In genomic region chr16:88462396-88462795, GRCh38 we compare ENCODE assay signal across 25 cellular contexts. TPM values are rescaled to one million over a fixed set of nuclear protein-coding genes. Genes with fewer than 3 reads are reported as not detected.
DNase-seq lines count a peak whose midpoint lies in the region; ATAC-seq lines count a peak whose summit lies in the region.
"Had no signal": no experiment of that assay in that cellular context is flagged by ENCODE, and none has a peak within 500 bp of the region (broad histone marks: within the 10 kb centered on the region; RNA-seq: fewer than 3 reads in every experiment).

No MANE protein-coding gene starts in this region.

- no peaks in the 10 kb centered on the region for H3K36me3 Mint-ChIP-seq in CD4-positive, alpha-beta memory T cell
- peaks cover 10% of the 10 kb centered on the region for H3K36me3 Mint-ChIP-seq in stimulated activated effector memory CD8-positive, alpha-beta T cell treated with anti-CD3 and anti-CD28 coated beads, Interleukin-12 subunit alpha, Interleukin-12 subunit beta, amount 100 ng/mL, for 72 hours

- no peak overlapping the region for H3K4me3 Mint-ChIP-seq in CD4-positive, alpha-beta memory T cell
- no peak overlapping the region for H3K4me3 Mint-ChIP-seq in stimulated activated effector memory CD8-positive, alpha-beta T cell treated with anti-CD3 and anti-CD28 coated beads, Interleukin-12 subunit alpha, Interleukin-12 subunit beta, amount 100 ng/mL, for 72 hours
- H3K4me3 Mint-ChIP-seq: activated CD4-positive, alpha-beta memory T cell treated with anti-CD3 and anti-CD28 coated beads, Interleukin-2, amount 10 ng/mL, durations not matched to agents 7 days and 5 days; activated naive CD4-positive, alpha-beta T cell treated with anti-CD3 and anti-CD28 coated beads for 36 hours; dendritic cell treated with granulocyte-macrophage colony-stimulating factor and Interleukin-4, amounts not matched to agents 40 ng/mL and 50 ng/mL, for 4 days; nephron had no signal

- intact Hi-C loops in CD4-positive, alpha-beta memory T cell (cut with micrococcal nuclease): no loop called here
- intact Hi-C loops in left colon (cut with DNase I, micrococcal nuclease): no loop called here
- intact Hi-C loops in posterior cingulate gyrus (cut with DNase I): loop anchor here (5.0 kb wide), 1 partner anchor 50 kb away; no protein-coding TSS in a partner anchor

- H3K27me3 Mint-ChIP-seq in CD4-positive, alpha-beta memory T cell: no peaks in the 10 kb centered on the region
- H3K27me3 Mint-ChIP-seq: activated CD4-positive, alpha-beta memory T cell treated with anti-CD3 and anti-CD28 coated beads, Interleukin-2, amount 10 ng/mL, durations not matched to agents 7 days and 5 days; stimulated activated naive CD8-positive, alpha-beta T cell treated with anti-CD3 and anti-CD28 coated beads, Interleukin-15, amount 100 ng/mL, for 72 hours had no signal

- peaks cover 0 to 1% (median 0%) of the 10 kb centered on the region in 8 donors for H3K9me3 Mint-ChIP-seq in CD4-positive, alpha-beta memory T cell
- H3K9me3 Mint-ChIP-seq in stimulated activated effector memory CD8-positive, alpha-beta T cell treated with anti-CD3 and anti-CD28 coated beads, Interleukin-12 subunit alpha, Interleukin-12 subunit beta, amount 100 ng/mL, for 72 hours: no peaks in the 10 kb centered on the region
- H3K9me3 Mint-ChIP-seq: activated CD4-positive, alpha-beta memory T cell treated with anti-CD3 and anti-CD28 coated beads, Interleukin-2, amount 10 ng/mL, durations not matched to agents 7 days and 5 days; activated naive CD4-positive, alpha-beta T cell treated with anti-CD3 and anti-CD28 coated beads for 36 hours; dendritic cell treated with granulocyte-macrophage colony-stimulating factor and Interleukin-4, amounts not matched to agents 40 ng/mL and 50 ng/mL, for 4 days; nephron; stimulated activated naive CD8-positive, alpha-beta T cell treated with anti-CD3 and anti-CD28 coated beads, Interleukin-15, amount 100 ng/mL, for 72 hours had no signal

- H3K4me3 ChIP-seq in CD4-positive, alpha-beta memory T cell (ENCODE audit: low read length in 2 of 2): no peak overlapping the region
- no peak overlapping the region for H3K4me3 ChIP-seq in NT2/D1 (ENCODE audit: insufficient read length, low read depth)
- H3K4me3 ChIP-seq: HAP-1, pancreas, skin epidermis, uterus had no signal

- peaks cover 91% of the 10 kb centered on the region for H3K4me1 ChIP-seq in CD4-positive, alpha-beta memory T cell (ENCODE audit: insufficient read depth, low read length)
- H3K4me1 ChIP-seq in NT2/D1 (ENCODE audit: insufficient read depth, insufficient read length): peaks cover 44% of the 10 kb centered on the region
- H3K4me1 ChIP-seq: HAP-1, uterus had no signal

- DNase-seq in CD4-positive, alpha-beta memory T cell: peak in 1 of 5 donors; percentile 11
- DNase-seq in NT2/D1 (ENCODE audit: low read depth, low spot score) (no peak), left colon (no peak), D341Med (ENCODE audit: low spot score) (no peak), posterior cingulate gyrus (no peak)
- DNase-seq in stimulated activated effector memory CD8-positive, alpha-beta T cell treated with anti-CD3 and anti-CD28 coated beads, Interleukin-12 subunit alpha, Interleukin-12 subunit beta, amount 100 ng/mL, for 72 hours (ENCODE audit: low spot score in 2 of 2): no peak
- no peak for DNase-seq in stimulated activated CD4-positive, alpha-beta T cell treated with anti-CD3 and anti-CD28 coated beads, Interleukin-4, amount 100 ng/mL, for 4 hours
- DNase-seq: activated CD4-positive, alpha-beta memory T cell treated with anti-CD3 and anti-CD28 coated beads, Interleukin-2, amount 10 ng/mL, durations not matched to agents 7 days and 5 days; activated CD4-positive, alpha-beta T cell treated with anti-CD3 and anti-CD28 coated beads for 1 hour; activated CD8-positive, alpha-beta memory T cell treated with anti-CD3 and anti-CD28 coated beads, Interleukin-2, amount 50 U/mL, for 4 hours; activated naive CD4-positive, alpha-beta T cell treated with anti-CD3 and anti-CD28 coated beads for 36 hours; C1 segment of cervical spinal cord; glutamatergic neuron; left ventricle myocardium superior; NCI-H1417; NCI-H2081 treated with DMSO at 0.1 percent for 48 hours; pancreas; SHP77 treated with DMSO at 0.1 percent for 48 hours; stimulated activated naive CD8-positive, alpha-beta T cell treated with anti-CD3 and anti-CD28 coated beads, Interleukin-15, amount 100 ng/mL, for 72 hours; T-helper 2 cell; uterus had no signal

- H3K4me1 Mint-ChIP-seq in CD4-positive, alpha-beta memory T cell: peaks cover 19 to 84% (median 52%) of the 10 kb centered on the region in 4 donors
- H3K4me1 Mint-ChIP-seq in stimulated activated effector memory CD8-positive, alpha-beta T cell treated with anti-CD3 and anti-CD28 coated beads, Interleukin-12 subunit alpha, Interleukin-12 subunit beta, amount 100 ng/mL, for 72 hours: peaks cover 80% of the 10 kb centered on the region

- H3K27me3 ChIP-seq in CD4-positive, alpha-beta memory T cell (ENCODE audit: insufficient read depth, low read length): no peaks in the 10 kb centered on the region
- H3K27me3 ChIP-seq in NT2/D1 (ENCODE audit: insufficient read depth, insufficient read length): peaks cover 5% of the 10 kb centered on the region
- H3K27me3 ChIP-seq: pancreas, uterus had no signal

- peak; percentile 59 for ATAC-seq in left colon
- no peak for ATAC-seq in stimulated activated effector memory CD8-positive, alpha-beta T cell treated with anti-CD3 and anti-CD28 coated beads, Interleukin-12 subunit alpha, Interleukin-12 subunit beta, amount 100 ng/mL, for 72 hours
- ATAC-seq: stimulated activated naive CD8-positive, alpha-beta T cell treated with anti-CD3 and anti-CD28 coated beads, Interleukin-15, amount 100 ng/mL, for 72 hours had no signal

- no peaks in the 10 kb centered on the region for H3K36me3 ChIP-seq in CD4-positive, alpha-beta memory T cell (ENCODE audit: insufficient read depth, low read length)
- H3K36me3 ChIP-seq in NT2/D1 (ENCODE audit: insufficient read depth, insufficient read length, low read length): no peaks in the 10 kb centered on the region
- H3K36me3 ChIP-seq: HAP-1, pancreas, uterus had no signal

- no peaks in the 10 kb centered on the region for H3K9me3 ChIP-seq in CD4-positive, alpha-beta memory T cell (ENCODE audit: control insufficient read depth in 1 of 2, low read length in 2 of 2)
- H3K9me3 ChIP-seq in NT2/D1 (ENCODE audit: insufficient read depth, low read length): no peaks in the 10 kb centered on the region
- H3K9me3 ChIP-seq: HAP-1, pancreas, uterus had no signal

- POLR2A ChIA-PET in CD4-positive, alpha-beta memory T cell (lab: Charles Lee; ENCODE audit: partially characterized antibody): interaction anchor here (0.7 kb wide), 1 partner anchor 239 kb away, joined by 3 read pairs; no protein-coding TSS in a partner anchor

- H3K27ac Mint-ChIP-seq in CD4-positive, alpha-beta memory T cell: peak overlapping the region in 4 of 7 donors; percentile 4 to 35 (median 26)
- peak overlapping the region; percentile 79 for H3K27ac Mint-ChIP-seq in stimulated activated effector memory CD8-positive, alpha-beta T cell treated with anti-CD3 and anti-CD28 coated beads, Interleukin-12 subunit alpha, Interleukin-12 subunit beta, amount 100 ng/mL, for 72 hours
- H3K27ac Mint-ChIP-seq: activated CD4-positive, alpha-beta memory T cell treated with anti-CD3 and anti-CD28 coated beads, Interleukin-2, amount 10 ng/mL, durations not matched to agents 7 days and 5 days; nephron had no signal

- peak overlapping the region; percentile 47 for H3K9ac ChIP-seq in NT2/D1 (ENCODE audit: insufficient read length, low read depth)

- CTCF ChIA-PET in CD4-positive, alpha-beta memory T cell (lab: Charles Lee; ENCODE audit: partially characterized antibody): no interaction called here

- no peak overlapping the region for H3K27ac ChIP-seq in CD4-positive, alpha-beta memory T cell (ENCODE audit: low read depth, low read length)
- H3K27ac ChIP-seq: pancreas, uterus had no signal

RNA-seq across cellular contexts. Expression of gene ZFPM1, which starts 9.3 kb away (rescaled TPM):
- 10 to 100 TPM; 19.0 to 20.5 TPM for total RNA-seq in CD4-positive, alpha-beta memory T cell
- under 1 TPM; 0.07 to 0.48 TPM for polyA plus RNA-seq in CD4-positive, alpha-beta memory T cell
- 10 to 100 TPM in 1 of 2 donors, 1 to 10 TPM in 1; 8.0 to 11.3 TPM for total RNA-seq in left colon
